ENCODE assay signal across 9 cellular contexts in the genomic region with DNA sequence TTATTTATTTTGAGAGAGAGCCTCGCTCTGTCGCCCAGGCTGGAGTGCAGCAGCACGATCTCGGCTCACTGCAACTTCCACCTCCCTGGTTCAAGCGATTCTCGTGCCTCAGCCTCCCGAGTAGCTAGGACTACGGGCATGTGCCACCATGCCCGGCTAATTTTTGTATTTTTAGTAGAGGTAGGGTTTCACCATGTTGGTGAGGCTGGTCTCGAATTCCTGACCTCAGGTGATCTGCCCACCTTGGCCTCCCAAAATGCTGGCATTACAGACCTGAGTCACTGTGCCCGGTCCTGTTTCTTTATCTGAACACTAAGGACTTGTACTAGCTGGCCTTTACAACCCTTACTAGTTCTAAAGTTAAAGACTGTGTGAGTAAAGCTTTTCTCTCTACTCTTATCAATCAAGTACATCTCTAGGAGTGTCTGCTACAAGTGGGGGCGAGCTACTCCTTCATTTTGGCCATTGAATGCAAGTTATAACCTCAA. TPM values are rescaled to one million over a fixed set of nuclear protein-coding genes. Genes with fewer than 3 reads are reported as not detected.
DNase-seq lines count a peak whose midpoint lies in the region; ATAC-seq and TF ChIP-seq lines count a peak whose summit lies in the region.
"Not testable (repeated sequence)": the region's sequence is repeated elsewhere in the genome, so short reads cannot be mapped to it uniquely, and the experiment has no call there.
"Had no signal": no experiment of that assay in that cellular context is flagged by ENCODE, and none has a peak within 500 bp of the region (broad histone marks: within the 10 kb centered on the region; RNA-seq: fewer than 3 reads in every experiment).

No MANE protein-coding gene starts in this region.

- H4K20me1 ChIP-seq in MM.1S (ENCODE audit: insufficient read depth, low read length), result not testable (repeated sequence)

- TF ChIP-seq CTCF in BJ (IDR thresholded peaks at IDR 0.05; ENCODE audit: insufficient read depth, low read depth, low read length); MM.1S (IDR thresholded peaks at IDR 0.05; ENCODE audit: low read length); astrocyte of the spinal cord (IDR thresholded peaks at IDR 0.05; ENCODE audit: low read depth, low read length); fibroblast of mammary gland (conservative IDR thresholded peaks at IDR 0.05; ENCODE audit: control insufficient read depth, insufficient read depth, low read depth, low read length): not testable (repeated sequence)

- not testable (repeated sequence) for H3K9me2 ChIP-seq in MM.1S (replicated peaks; ENCODE audit: insufficient read depth, low read length)

- H3F3A ChIP-seq in MM.1S (ENCODE audit: insufficient read depth, low read length), result peaks cover 12% of the 10 kb centered on the region; the same call in 1 of the 2 replicates

- DNase-seq in BJ (ENCODE audit: low read depth); MM.1S; astrocyte of the spinal cord (ENCODE audit: low read depth, low spot score); fibroblast of mammary gland (ENCODE audit: low read depth): not testable (repeated sequence)
- DNase-seq in activated CD4-positive, alpha-beta T cell treated with anti-CD3 and anti-CD28 coated beads for 36 hours, result peak; percentile 39

- H3K36me3 ChIP-seq in BJ (ENCODE audit: control insufficient read depth, insufficient read depth, low read length); MM.1S (replicated peaks; ENCODE audit: insufficient read depth, low read length): not testable (repeated sequence)

- intact Hi-C loops in activated CD4-positive, alpha-beta T cell treated with anti-CD3 and anti-CD28 coated beads for 36 hours (cut with DNase I, micrococcal nuclease), result loop anchor here (1.0 to 5.0 kb wide), 5 partner anchors 19 to 1895 kb away; a partner anchor contains a TSS

- peak overlapping the region; percentile 86 for H3K4me3 Mint-ChIP-seq in activated CD4-positive, alpha-beta T cell treated with anti-CD3 and anti-CD28 coated beads for 36 hours
- peak overlapping the region; percentile 90 for H3K4me3 Mint-ChIP-seq in stimulated activated memory B cell treated with anti-CD40 and anti-IgM and Interleukin-4, amounts not matched to agents 10 μg/mL and 1 μg/mL and 100 μg/mL, for 72 hours

- peak overlapping the region; percentile 67 for H3K9ac ChIP-seq in MM.1S (ENCODE audit: low read length)

- H2AFZ ChIP-seq in MM.1S (ENCODE audit: low read length), result peak overlapping the region; percentile 66

- in situ Hi-C loops in astrocyte of the spinal cord (cut with HindIII; ENCODE audit: low sequenced_read_pairs), result not testable (repeated sequence)

- not testable (repeated sequence) for H3K27me3 Mint-ChIP-seq in activated CD4-positive, alpha-beta T cell treated with anti-CD3 and anti-CD28 coated beads for 36 hours; stimulated activated memory B cell treated with anti-CD40 and anti-IgM and Interleukin-4, amounts not matched to agents 10 μg/mL and 1 μg/mL and 100 μg/mL, for 72 hours

- peaks cover 12% of the 10 kb centered on the region for H3K79me2 ChIP-seq in MM.1S (ENCODE audit: low read length)

- peak overlapping the region; percentile 53 for H3K4me3 ChIP-seq in BJ (ENCODE audit: low read depth, low read length)
- H3K4me3 ChIP-seq in MM.1S (ENCODE audit: low read length), result peak overlapping the region; percentile 85
- H3K4me3 ChIP-seq in astrocyte of the spinal cord (ENCODE audit: low read depth, low read length), result peak overlapping the region; percentile 44
- H3K4me3 ChIP-seq in fibroblast of mammary gland (ENCODE audit: control insufficient read depth, low read depth, low read length), result peak overlapping the region; percentile 82
- peak overlapping the region; percentile 67 for H3K4me3 ChIP-seq in mononuclear cell (ENCODE audit: low read length)

- not testable (repeated sequence) for H3K9me3 ChIP-seq in MM.1S (replicated peaks; ENCODE audit: insufficient read depth, low read length); mononuclear cell (ENCODE audit: low read depth, low read length)

- ATAC-seq in GM21576 (IDR thresholded peaks at IDR 0.05; ENCODE audit: unreplicated experiment), result peak; percentile 22
- ATAC-seq in activated CD4-positive, alpha-beta T cell treated with anti-CD3 and anti-CD28 coated beads for 36 hours; stimulated activated memory B cell treated with anti-CD40 and anti-IgM and Interleukin-4, amounts not matched to agents 10 μg/mL and 1 μg/mL and 100 μg/mL, for 72 hours: not testable (repeated sequence)

- H3K4me2 ChIP-seq in MM.1S (ENCODE audit: low read depth, low read length), result peak overlapping the region; percentile 90

- H3K27ac Mint-ChIP-seq in activated CD4-positive, alpha-beta T cell treated with anti-CD3 and anti-CD28 coated beads for 36 hours, result peak overlapping the region; percentile 94
- peak overlapping the region; percentile 89 for H3K27ac Mint-ChIP-seq in stimulated activated memory B cell treated with anti-CD40 and anti-IgM and Interleukin-4, amounts not matched to agents 10 μg/mL and 1 μg/mL and 100 μg/mL, for 72 hours

- H3K27ac ChIP-seq in MM.1S (ENCODE audit: low read length), result not testable (repeated sequence)

- H3K27me3 ChIP-seq in BJ (ENCODE audit: control insufficient read depth, insufficient read depth, low read length); MM.1S (replicated peaks; ENCODE audit: insufficient read depth, low read length); mononuclear cell (ENCODE audit: insufficient read depth, low read length): not testable (repeated sequence)

- H3K4me1 ChIP-seq in MM.1S (ENCODE audit: low read length) (peaks cover 14% of the 10 kb centered on the region), mononuclear cell (ENCODE audit: insufficient read depth, low read length) (peaks cover 57% of the 10 kb centered on the region)

- peaks cover 70% of the 10 kb centered on the region for H3K4me1 Mint-ChIP-seq in activated CD4-positive, alpha-beta T cell treated with anti-CD3 and anti-CD28 coated beads for 36 hours
- H3K4me1 Mint-ChIP-seq in stimulated activated memory B cell treated with anti-CD40 and anti-IgM and Interleukin-4, amounts not matched to agents 10 μg/mL and 1 μg/mL and 100 μg/mL, for 72 hours, result peaks cover 62% of the 10 kb centered on the region

- POLR2A ChIA-PET in BJ (lab: Charles Lee), result not testable (repeated sequence)
- POLR2A ChIA-PET in activated CD4-positive, alpha-beta T cell treated with anti-CD3 and anti-CD28 coated beads for 36 hours (lab: Charles Lee), result interaction anchor here (0.5 to 1.8 kb wide), 6 partner anchors 8 to 292 kb away, joined by 3 to 9 read pairs (median 4); a partner anchor contains a TSS

- CTCF ChIA-PET in BJ (lab: Yijun Ruan, JAX), result interaction anchor here (1.2 to 2.2 kb wide), 4 partner anchors 8 to 286 kb away, joined by 3 to 5 read pairs (median 4); no protein-coding TSS in a partner anchor
- CTCF ChIA-PET in activated CD4-positive, alpha-beta T cell treated with anti-CD3 and anti-CD28 coated beads for 36 hours (lab: Charles Lee), result interaction anchor here (0.6 to 2.1 kb wide), 15 partner anchors 8 to 287 kb away, joined by 3 to 13 read pairs (median 4); a partner anchor contains a TSS

- peaks cover 28% of the 10 kb centered on the region for H3K36me3 Mint-ChIP-seq in activated CD4-positive, alpha-beta T cell treated with anti-CD3 and anti-CD28 coated beads for 36 hours (ENCODE audit: low read depth)
- peaks cover 17% of the 10 kb centered on the region for H3K36me3 Mint-ChIP-seq in stimulated activated memory B cell treated with anti-CD40 and anti-IgM and Interleukin-4, amounts not matched to agents 10 μg/mL and 1 μg/mL and 100 μg/mL, for 72 hours

- not testable (repeated sequence) for H3K9me3 Mint-ChIP-seq in activated CD4-positive, alpha-beta T cell treated with anti-CD3 and anti-CD28 coated beads for 36 hours (ENCODE audit: low read depth); stimulated activated memory B cell treated with anti-CD40 and anti-IgM and Interleukin-4, amounts not matched to agents 10 μg/mL and 1 μg/mL and 100 μg/mL, for 72 hours

RNA-seq across cellular contexts. Expression of a gene that starts 0.7 kb away (rescaled TPM):
- 9.2 and 17.3 TPM in 2 replicates for polyA plus RNA-seq in BJ (2011; rRNA removed)
- polyA minus RNA-seq in BJ (2011; rRNA and poly(A)+ RNA removed), result 6.3 and 7.5 TPM in 2 replicates
- 10 to 100 TPM; 57.3 to 60.7 TPM for total RNA-seq in activated CD4-positive, alpha-beta T cell treated with anti-CD3 and anti-CD28 coated beads for 36 hours
- 77.3 TPM for total RNA-seq in mononuclear cell
- total RNA-seq: H7 had no signal

RNA-seq across cellular contexts. Expression of a gene that starts 58.9 kb away (rescaled TPM):
- polyA plus RNA-seq in BJ (2011; rRNA removed), result 6.3 and 12.3 TPM in 2 replicates
- 18.8 and 19.4 TPM in 2 replicates for polyA minus RNA-seq in BJ (2011; rRNA and poly(A)+ RNA removed)
- total RNA-seq in activated CD4-positive, alpha-beta T cell treated with anti-CD3 and anti-CD28 coated beads for 36 hours, result 10 to 100 TPM; 45.8 to 46.7 TPM
- total RNA-seq in mononuclear cell, result 119 TPM
